ENCODE assay signal across 14 cellular contexts in the genomic region with DNA sequence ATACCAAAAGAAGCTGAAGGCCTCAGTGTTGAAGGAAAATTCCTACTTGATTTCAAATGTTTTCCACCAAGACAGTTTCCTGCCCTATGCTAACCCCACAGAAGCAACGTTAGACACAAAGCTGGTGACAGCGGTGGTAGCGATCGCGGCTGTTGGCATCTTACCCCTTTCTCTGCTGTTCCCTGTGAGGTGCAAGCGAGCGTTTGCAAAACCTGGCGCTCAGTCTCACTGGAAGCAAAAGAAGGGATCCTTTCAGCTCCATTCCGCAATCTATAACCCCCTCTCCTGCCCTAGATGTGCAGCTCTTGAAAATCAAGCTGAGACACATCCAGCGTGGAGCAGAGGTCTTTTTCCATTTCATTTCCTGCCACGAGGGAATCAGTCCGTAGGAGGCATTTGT. TPM values are rescaled to one million over a fixed set of nuclear protein-coding genes. Genes with fewer than 3 reads are reported as not detected.
DNase-seq lines count a peak whose midpoint lies in the region; ATAC-seq and TF ChIP-seq lines count a peak whose summit lies in the region.
"Had no signal": no experiment of that assay in that cellular context is flagged by ENCODE, and none has a peak within 500 bp of the region (broad histone marks: within the 10 kb centered on the region; RNA-seq: fewer than 3 reads in every experiment).

No MANE protein-coding gene starts in this region.

- H3K4me2 ChIP-seq in neuronal stem cell (ENCODE audit: insufficient read depth, low read length, poor library complexity, severe bottlenecking), result no peak overlapping the region
- H3K4me2 ChIP-seq: BLaER1 treated with 17β-estradiol and CSF1 and Interleukin-3, amounts not matched to agents 10 nM and 100 nM had no signal

- H4K91ac ChIP-seq in neuronal stem cell (ENCODE audit: low read depth, low read length, poor library complexity), result no peak overlapping the region

- no peak overlapping the region for H3K4ac ChIP-seq in neuronal stem cell (ENCODE audit: low read length)

- no peak for ATAC-seq in stimulated activated naive CD8-positive, alpha-beta T cell treated with anti-CD3 and anti-CD28 coated beads, Interleukin-15, Interleukin-2, amounts not matched to agents 100 U/mL and 50 U/mL, for 24 hours
- no peak for ATAC-seq in upper lobe of left lung (ENCODE audit: low FRiP score in 2 of 2)

- H3K36me3 ChIP-seq in WERI-Rb-1, result no peaks in the 10 kb centered on the region
- H3K36me3 ChIP-seq in neuronal stem cell (replicated peaks in 1 of 2; ENCODE audit: control insufficient read depth in 2 of 2, insufficient read depth in 2 of 2, low read length in 2 of 2), result no peaks in the 10 kb centered on the region
- no peaks in the 10 kb centered on the region for H3K36me3 ChIP-seq in tibial artery
- no peaks in the 10 kb centered on the region for H3K36me3 ChIP-seq in upper lobe of left lung
- H3K36me3 ChIP-seq: BLaER1 treated with 17β-estradiol and CSF1 and Interleukin-3, amounts not matched to agents 10 nM and 100 nM had no signal

- no peaks in the 10 kb centered on the region for H3K79me1 ChIP-seq in neuronal stem cell (ENCODE audit: low read depth, low read length)

- TF ChIP-seq CTCF in WERI-Rb-1 (IDR thresholded peaks at IDR 0.05; ENCODE audit: low read depth, low read length) (no peak), tibial artery (IDR thresholded peaks at IDR 0.05) (no peak), upper lobe of left lung (IDR thresholded peaks at IDR 0.05) (no peak)

- H3K9me3 ChIP-seq in WERI-Rb-1 (ENCODE audit: severe bottlenecking), result no peaks in the 10 kb centered on the region
- no peaks in the 10 kb centered on the region for H3K9me3 ChIP-seq in neuronal stem cell (replicated peaks in 1 of 2; ENCODE audit: control insufficient read depth in 2 of 2, insufficient read depth in 1 of 2, low read depth in 1 of 2, low read length in 2 of 2)
- H3K9me3 ChIP-seq in tibial artery, result peaks cover 0 to 4% (median 0%) of the 10 kb centered on the region in 3 donors
- no peaks in the 10 kb centered on the region for H3K9me3 ChIP-seq in upper lobe of left lung

- peak; percentile 1 for DNase-seq in WERI-Rb-1
- DNase-seq in neuronal stem cell (ENCODE audit: low spot score), result no peak
- DNase-seq in tibial artery, result no peak
- no peak for DNase-seq in stimulated activated naive CD8-positive, alpha-beta T cell treated with anti-CD3 and anti-CD28 coated beads, Interleukin-15, Interleukin-2, amounts not matched to agents 100 U/mL and 50 U/mL, for 24 hours
- DNase-seq in activated naive CD4-positive, alpha-beta T cell treated with Interleukin-2 at 50 U/mL for 16 hours, result no peak
- DNase-seq in upper lobe of left lung, result no peak
- DNase-seq: ACHN; CD4-positive, CD25-positive, alpha-beta regulatory T cell; DMS53; GF-D8; GOT3; H9 had no signal

- H2BK120ac ChIP-seq in neuronal stem cell (ENCODE audit: low read depth, low read length), result no peak overlapping the region

- H3K23ac ChIP-seq in neuronal stem cell (ENCODE audit: low read depth, low read length, poor library complexity), result no peak overlapping the region

- H3K4me1 ChIP-seq in neuronal stem cell (ENCODE audit: control insufficient read depth in 2 of 2, insufficient read depth in 1 of 2, low read depth in 1 of 2, low read length in 2 of 2) (no peaks in the 10 kb centered on the region), tibial artery (peaks cover 0 to 18% (median 0%) of the 10 kb centered on the region in 4 donors), upper lobe of left lung (no peaks in the 10 kb centered on the region)
- H3K4me1 ChIP-seq: BLaER1 treated with 17β-estradiol and CSF1 and Interleukin-3, amounts not matched to agents 10 nM and 100 nM had no signal

- no CpG with 5 or more reads among the region's 12 CpGs for WGBS in neuronal stem cell (ENCODE audit: extremely low coverage in 2 of 2, insufficient read length in 2 of 2, insufficient replicate concordance in 1 of 2), 2 donors
- WGBS in upper lobe of left lung, 2 donors, result 81 to 84% methylated on average over 12 of the region's 12 CpGs

- H2AFZ ChIP-seq in neuronal stem cell (ENCODE audit: low read length), result peak overlapping the region; percentile 38

- H2BK12ac ChIP-seq in neuronal stem cell (ENCODE audit: low read length), result no peak overlapping the region

- TF ChIP-seq POLR2A in upper lobe of left lung (IDR thresholded peaks at IDR 0.05), result no peak

- no peak overlapping the region for H4K8ac ChIP-seq in neuronal stem cell (ENCODE audit: low read depth, low read length)

- no peak overlapping the region for H2BK5ac ChIP-seq in neuronal stem cell (ENCODE audit: low read length)

- TF ChIP-seq EP300 in upper lobe of left lung (IDR thresholded peaks at IDR 0.05), result no peak

- H3K27ac ChIP-seq in WERI-Rb-1, result no peak overlapping the region
- H3K27ac ChIP-seq in cingulate gyrus (ENCODE audit: low read depth, low read length), result peak overlapping the region; percentile 65
- no peak overlapping the region for H3K27ac ChIP-seq in neuronal stem cell (replicated peaks; ENCODE audit: low read length)
- H3K27ac ChIP-seq in tibial artery, result peak overlapping the region; percentile 1 to 44
- H3K27ac ChIP-seq in upper lobe of left lung, result no peak overlapping the region
- H3K27ac ChIP-seq: BLaER1 treated with 17β-estradiol and CSF1 and Interleukin-3, amounts not matched to agents 10 nM and 100 nM had no signal

- no peaks in the 10 kb centered on the region for H3K27me3 ChIP-seq in WERI-Rb-1 (ENCODE audit: insufficient read depth, low read depth, severe bottlenecking)
- H3K27me3 ChIP-seq in neuronal stem cell (ENCODE audit: control insufficient read depth in 3 of 3, insufficient read depth in 3 of 3, low read depth in 1 of 3, low read length in 3 of 3), result peaks cover 0 to 5% (median 2%) of the 10 kb centered on the region in 3 experiments
- no peaks in the 10 kb centered on the region for H3K27me3 ChIP-seq in tibial artery
- H3K27me3 ChIP-seq in upper lobe of left lung, result no peaks in the 10 kb centered on the region
- H3K27me3 ChIP-seq: BLaER1 treated with 17β-estradiol and CSF1 and Interleukin-3, amounts not matched to agents 10 nM and 100 nM had no signal

- H3K18ac ChIP-seq in neuronal stem cell (ENCODE audit: low read length), result no peak overlapping the region

- H3K9ac ChIP-seq in neuronal stem cell (ENCODE audit: low read depth, low read length, poor library complexity), result no peak overlapping the region
- H3K9ac ChIP-seq: BLaER1 treated with 17β-estradiol and CSF1 and Interleukin-3, amounts not matched to agents 10 nM and 100 nM had no signal

- no peak overlapping the region for H3K14ac ChIP-seq in neuronal stem cell (ENCODE audit: low read length)

- H3K4me3 ChIP-seq in WERI-Rb-1 (ENCODE audit: low read depth, low read length) (no peak overlapping the region), neuronal stem cell (ENCODE audit: low read length in 2 of 2) (no peak overlapping the region), tibial artery (peak overlapping the region; percentile 24 to 34), upper lobe of left lung (no peak overlapping the region)
- H3K4me3 ChIP-seq: BLaER1 treated with 17β-estradiol and CSF1 and Interleukin-3, amounts not matched to agents 10 nM and 100 nM had no signal

- no peak overlapping the region for H2BK15ac ChIP-seq in neuronal stem cell (ENCODE audit: low read length)

- H2AK5ac ChIP-seq in neuronal stem cell (ENCODE audit: low read depth, low read length), result no peak overlapping the region

- intact Hi-C loops in tibial artery (cut with DNase I; ENCODE audit: low total_unique reads), result no loop called here

RNA-seq across cellular contexts. Expression of a gene that starts 20.1 kb away (rescaled TPM):
- 252 TPM for polyA plus RNA-seq in neuronal stem cell (2013, experiment 1 of 2)
- polyA plus RNA-seq in neuronal stem cell (2013, experiment 2 of 2), result 263 TPM
- total RNA-seq in upper lobe of left lung, result 100 to 1,000 TPM in 3 of 6 donors, 10 to 100 TPM in 3; 85.4 to 175 (median 110) TPM

Comparison
In these comparisons a context has a peak if more than half of its experiments do, and no peak if none do; other contexts are left out.
1. H3K27ac ChIP-seq: peak in cingulate gyrus (single experiment) and tibial artery (2 of 2); none in WERI-Rb-1 (single experiment), neuronal stem cell (single experiment) and upper lobe of left lung (0 of 4).
2. H3K4me3 ChIP-seq: peak in tibial artery (2 of 2); none in WERI-Rb-1 (single experiment), neuronal stem cell (0 of 2) and upper lobe of left lung (0 of 4).